In the genomic region with DNA sequence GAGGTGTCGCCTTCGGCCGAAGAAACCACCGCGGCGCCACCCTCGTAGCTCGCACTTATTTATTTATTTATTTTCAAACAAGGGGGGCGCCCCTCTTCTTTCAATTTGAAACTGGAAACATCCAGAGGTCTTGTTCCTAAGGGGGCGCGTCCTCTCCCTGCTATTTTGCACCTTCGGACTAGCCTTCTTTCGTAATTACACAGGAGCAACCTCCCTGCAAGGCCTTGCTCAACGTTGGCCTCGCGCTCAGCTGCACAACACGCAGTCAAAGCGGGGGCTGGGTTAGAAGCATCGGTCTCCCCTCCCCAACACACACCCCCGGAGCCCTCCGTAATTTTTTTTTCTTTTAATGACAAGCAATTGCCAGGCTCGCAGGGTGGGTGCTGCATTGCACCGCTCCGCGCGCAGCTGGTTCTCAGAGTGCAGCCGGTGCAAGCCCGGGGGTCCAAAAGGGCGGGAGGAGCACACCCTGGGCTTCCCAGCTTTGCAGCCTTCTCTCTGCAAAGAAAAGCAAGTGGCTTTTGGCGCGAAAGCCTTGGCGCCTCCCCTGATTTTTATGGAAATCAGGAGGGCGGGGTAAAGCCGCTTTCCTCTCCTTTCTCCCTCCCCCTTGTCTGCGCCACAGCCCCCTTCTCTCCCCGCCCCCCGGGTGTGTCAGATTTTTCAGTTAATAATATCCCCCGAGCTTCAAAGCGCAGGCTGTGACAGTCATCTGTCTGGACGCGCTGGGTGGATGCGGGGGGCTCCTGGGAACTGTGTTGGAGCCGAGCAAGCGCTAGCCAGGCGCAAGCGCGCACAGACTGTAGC, we compare ENCODE assay signal across 8 cellular contexts. TPM values are rescaled to one million over a fixed set of nuclear protein-coding genes. Genes with fewer than 3 reads are reported as not detected.
DNase-seq lines count a peak whose midpoint lies in the region; ATAC-seq, FAIRE-seq and TF ChIP-seq lines count a peak whose summit lies in the region.

TSS of gene MYCN (plus strand) at position 697 of the 807 bp plus-strand sequence. CDS start 1,515 bp downstream, outside the sequence.

- H3K9me3 ChIP-seq in right atrium auricular region: no peaks in the 10 kb centered on the region
- no peaks in the 10 kb centered on the region for H3K9me3 ChIP-seq in pancreas

- intact Hi-C loops in pancreas (cut with DNase I): loop anchor here in 2 of 3 donors (5.0 to 10.0 kb wide), 4 partner anchors 342 to 665 kb away; no protein-coding TSS in a partner anchor

- H3K4me3 ChIP-seq in GM06990 (replicated peaks; ENCODE audit: low read depth, low read length): no peak within 1 kb of the TSS
- H3K4me3 ChIP-seq in right atrium auricular region: peak within 1 kb of the TSS; percentile 30 to 52
- peak within 1 kb of the TSS; percentile 0 to 50 (median 18) for H3K4me3 ChIP-seq in pancreas

- H3K4me1 ChIP-seq in right atrium auricular region: peaks cover 0 to 43% of the 10 kb centered on the region in 2 donors
- peaks cover 0 to 16% (median 4%) of the 10 kb centered on the region in 3 donors for H3K4me1 ChIP-seq in pancreas

- H3K27ac ChIP-seq in right atrium auricular region: no peak within 1 kb of the TSS
- H3K27ac ChIP-seq in pancreas: no peak within 1 kb of the TSS

- H3K27me3 ChIP-seq in GM06990 (replicated peaks; ENCODE audit: control insufficient read depth, insufficient read depth, low read length): peaks cover 4% of the 10 kb centered on the region
- H3K27me3 ChIP-seq in right atrium auricular region: peaks cover 0 to 4% of the 10 kb centered on the region in 2 donors
- H3K27me3 ChIP-seq in pancreas: peaks cover 0 to 19% (median 0%) of the 10 kb centered on the region in 4 donors

- H3K36me3 ChIP-seq in GM06990 (ENCODE audit: control insufficient read depth, insufficient read depth, low read length): no peaks in the 10 kb centered on the region
- no peaks in the 10 kb centered on the region for H3K36me3 ChIP-seq in right atrium auricular region
- H3K36me3 ChIP-seq in pancreas: no peaks in the 10 kb centered on the region

- TF ChIP-seq CTCF in GM06990 (IDR thresholded peaks at IDR 0.05; ENCODE audit: insufficient read depth, low read length, poor library complexity, severe bottlenecking): no peak
- peak in 1 of 2 donors; percentile 12 for TF ChIP-seq CTCF in right atrium auricular region (IDR thresholded peaks at IDR 0.05)
- peak in 1 of 4 donors; percentile 56 for TF ChIP-seq CTCF in pancreas (IDR thresholded peaks at IDR 0.05)

- DNase-seq in GM06990 (ENCODE audit: extremely low read depth, insufficient read length) (peak; percentile 57), NCI-H82 (lab: John Stamatoyannopoulos, UW) (peak; percentile 99), amygdala (lab: John Stamatoyannopoulos, UW) (peak in 55 of 56 donors; percentile 19 to 84 (median 67)), right atrium auricular region (ENCODE audit: low spot score) (peak; percentile 66), pancreas (peak in 1 of 6 donors; percentile 68)

- ATAC-seq in HG03135 (IDR thresholded peaks at IDR 0.05; ENCODE audit: unreplicated experiment) (peak; percentile 63), pancreas (peak; percentile 38 to 56 (median 44)), GM19035 (IDR thresholded peaks at IDR 0.05; ENCODE audit: unreplicated experiment) (no peak), GM19351 (IDR thresholded peaks at IDR 0.05; ENCODE audit: unreplicated experiment) (no peak)

- WGBS in pancreas, 2 donors: 2% methylated on average over 47 of the region's 47 CpGs

- no peak for FAIRE-seq in pancreas (lab: Jason Lieb, UNC)

RNA-seq across cellular contexts. Expression of gene MYCN, which starts in this region (rescaled TPM):
- under 1 TPM; 0.30 to 0.63 TPM for total RNA-seq in right atrium auricular region
- total RNA-seq in pancreas: under 1 TPM; 0.09 to 0.37 (median 0.17) TPM
- polyA plus RNA-seq in pancreas: under 1 TPM; 0.11 to 0.75 TPM

Comparison
In these comparisons a context has a peak if more than half of its experiments do, and no peak if none do; other contexts are left out.
1. Peak in DNase-seq and H3K4me3 ChIP-seq in right atrium auricular region; RNA of the gene not detected or under 1 TPM.
2. Peak in ATAC-seq and H3K4me3 ChIP-seq in pancreas; RNA of the gene not detected or under 1 TPM.